ENCODE assay signal across 13 cellular contexts in genomic region chr2:152054593-152054992, GRCh38. TPM values are rescaled to one million over a fixed set of nuclear protein-coding genes. Genes with fewer than 3 reads are reported as not detected.
A peak's percentile ranks its signal among the peaks of the same experiment; 100 is the strongest.
DNase-seq lines count a peak whose midpoint lies in the region; ATAC-seq, FAIRE-seq and TF ChIP-seq lines count a peak whose summit lies in the region.
"Had no signal": no experiment of that assay in that cellular context is flagged by ENCODE, and none has a peak within 500 bp of the region (broad histone marks: within the 10 kb centered on the region; RNA-seq: fewer than 3 reads in every experiment).

No MANE protein-coding gene starts in this region.

- H3K9ac ChIP-seq in mammary epithelial cell (ENCODE audit: insufficient read depth, low read length) = no peak overlapping the region

- TF ChIP-seq CTCF in mammary epithelial cell (conservative IDR thresholded peaks at IDR 0.05 in 1 of 2, IDR thresholded peaks at IDR 0.05 in 1 of 2; ENCODE audit: extremely low read depth in 1 of 2, insufficient read depth in 1 of 2, low read depth in 1 of 2, low read length in 2 of 2) = peak in 1 of 2 donors; percentile 15

- peaks cover 8% of the 10 kb centered on the region for H3K4me1 ChIP-seq in mammary epithelial cell (ENCODE audit: insufficient read depth, low read length)
- no peaks in the 10 kb centered on the region for H3K4me1 ChIP-seq in naive thymus-derived CD4-positive, alpha-beta T cell (ENCODE audit: control insufficient read depth in 2 of 2, insufficient read depth in 2 of 2, low read length in 2 of 2)
- H3K4me1 ChIP-seq: testis had no signal

- no peaks in the 10 kb centered on the region for H4K20me1 ChIP-seq in mammary epithelial cell (ENCODE audit: insufficient read depth, low read length)

- peaks cover 0 to 12% (median 9%) of the 10 kb centered on the region in 5 donors for H3K27me3 Mint-ChIP-seq in naive thymus-derived CD4-positive, alpha-beta T cell
- H3K27me3 Mint-ChIP-seq: activated naive CD4-positive, alpha-beta T cell treated with anti-CD3 and anti-CD28 coated beads, Interleukin-2, amount 50 U/mL, for 24 hours had no signal

- peaks cover 0 to 11% (median 4%) of the 10 kb centered on the region in 11 donors for H3K9me3 Mint-ChIP-seq in naive thymus-derived CD4-positive, alpha-beta T cell
- H3K9me3 Mint-ChIP-seq: activated naive CD4-positive, alpha-beta T cell treated with anti-CD3 and anti-CD28 coated beads, Interleukin-2, amount 50 U/mL, for 24 hours had no signal

- no peak for TF ChIP-seq POLR2A in GM12892 (IDR thresholded peaks at IDR 0.05; ENCODE audit: low read depth, low read length)

- peaks cover 0 to 6% (median 0%) of the 10 kb centered on the region in 5 donors for H3K36me3 Mint-ChIP-seq in naive thymus-derived CD4-positive, alpha-beta T cell
- H3K36me3 Mint-ChIP-seq: activated naive CD4-positive, alpha-beta T cell treated with anti-CD3 and anti-CD28 coated beads, Interleukin-2, amount 50 U/mL, for 24 hours had no signal

- BruUV-seq in mammary epithelial cell (replicated peaks; lab: Mats Ljungman, UMichigan) = no TSS peak

- DNase-seq in Caki2 (ENCODE audit: low read depth) = peak; percentile 68
- peak; percentile 85 for DNase-seq in NOMO-1 treated with DMSO at 0.1 percent for 48 hours (lab: John Stamatoyannopoulos, UW; ENCODE audit: unreplicated experiment)
- DNase-seq in mammary epithelial cell = peak; percentile 66
- no peak for DNase-seq in naive thymus-derived CD4-positive, alpha-beta T cell
- DNase-seq in anterior cingulate cortex (lab: John Stamatoyannopoulos, UW) = no peak
- no peak for DNase-seq in GM12892 (ENCODE audit: insufficient read length)
- no peak for DNase-seq in cortex of kidney (lab: John Stamatoyannopoulos, UW)
- DNase-seq: DMS153, SJCRH30, testis had no signal

- in situ Hi-C loops in Caki2 (cut with HindIII; ENCODE audit: low pct_unique_long_range_greater_than_20kb, low sequenced_read_pairs) = no loop called here
- in situ Hi-C loops in mammary epithelial cell (cut with MboI; ENCODE audit: low sequenced_read_pairs in 2 of 2) = no loop called here

- peaks cover 27% of the 10 kb centered on the region for H3K27me3 ChIP-seq in mammary epithelial cell (ENCODE audit: insufficient read depth, low read length)
- H3K27me3 ChIP-seq in naive thymus-derived CD4-positive, alpha-beta T cell (ENCODE audit: control insufficient read depth in 2 of 2, insufficient read depth in 2 of 2, low read length in 2 of 2) = no peaks in the 10 kb centered on the region
- H3K27me3 ChIP-seq: SJCRH30, testis had no signal

- H2AFZ ChIP-seq in mammary epithelial cell (ENCODE audit: low read depth, low read length) = no peak overlapping the region

- no peak overlapping the region for H3K4me3 ChIP-seq in mammary epithelial cell (replicated peaks in 1 of 3; ENCODE audit: insufficient read depth in 1 of 3, low read depth in 2 of 3, low read length in 3 of 3)
- no peak overlapping the region for H3K4me3 ChIP-seq in naive thymus-derived CD4-positive, alpha-beta T cell (ENCODE audit: low read length)
- H3K4me3 ChIP-seq: SJCRH30, testis had no signal

- no peaks in the 10 kb centered on the region for H3K79me2 ChIP-seq in mammary epithelial cell (ENCODE audit: insufficient read depth, low read length)

- intact Hi-C loops in mammary epithelial cell (cut with micrococcal nuclease) = no loop called here
- intact Hi-C loops in naive thymus-derived CD4-positive, alpha-beta T cell (cut with micrococcal nuclease) = no loop called here

- no peaks in the 10 kb centered on the region for H3K36me3 ChIP-seq in mammary epithelial cell (ENCODE audit: insufficient read depth, low read length)
- H3K36me3 ChIP-seq in naive thymus-derived CD4-positive, alpha-beta T cell (ENCODE audit: control insufficient read depth in 2 of 3, insufficient read depth in 3 of 3, low read length in 3 of 3) = no peaks in the 10 kb centered on the region
- H3K36me3 ChIP-seq: SJCRH30 had no signal

- FAIRE-seq in GM12892 (lab: Jason Lieb, UNC) = no peak
- FAIRE-seq: H54 had no signal

- no peak overlapping the region for H3K4me2 ChIP-seq in mammary epithelial cell (ENCODE audit: insufficient read depth, low read depth, low read length)

- POLR2A ChIA-PET in naive thymus-derived CD4-positive, alpha-beta T cell (lab: Charles Lee) = no interaction called here

- no peak overlapping the region for H3K4me3 Mint-ChIP-seq in naive thymus-derived CD4-positive, alpha-beta T cell
- H3K4me3 Mint-ChIP-seq: activated naive CD4-positive, alpha-beta T cell treated with anti-CD3 and anti-CD28 coated beads, Interleukin-2, amount 50 U/mL, for 24 hours had no signal

- 0% methylated on average over 2 of the region's 2 CpGs for WGBS in mammary epithelial cell (ENCODE audit: low coverage, missing lambda C conversion rate)

- peaks cover 12% of the 10 kb centered on the region for H3K9me3 ChIP-seq in mammary epithelial cell (replicated peaks; ENCODE audit: insufficient read depth, low read length)
- no peaks in the 10 kb centered on the region for H3K9me3 ChIP-seq in naive thymus-derived CD4-positive, alpha-beta T cell (ENCODE audit: control insufficient read depth in 2 of 3, low read length in 3 of 3)
- H3K9me3 ChIP-seq: SJCRH30, testis had no signal

- H3K4me1 Mint-ChIP-seq in naive thymus-derived CD4-positive, alpha-beta T cell = peaks cover 0 to 2% (median 0%) of the 10 kb centered on the region in 7 donors
- H3K4me1 Mint-ChIP-seq: activated naive CD4-positive, alpha-beta T cell treated with anti-CD3 and anti-CD28 coated beads, Interleukin-2, amount 50 U/mL, for 24 hours had no signal

- H3K27ac ChIP-seq in mammary epithelial cell (ENCODE audit: insufficient read depth, low read depth, low read length) = no peak overlapping the region
- H3K27ac ChIP-seq in naive thymus-derived CD4-positive, alpha-beta T cell (ENCODE audit: low read depth, low read length) = no peak overlapping the region
- H3K27ac ChIP-seq: SJCRH30, testis had no signal

- dilution Hi-C loops in mammary epithelial cell (cut with HindIII; ENCODE audit: low sequenced_read_pairs) = no loop called here

- H3K27ac Mint-ChIP-seq in naive thymus-derived CD4-positive, alpha-beta T cell = no peak overlapping the region
- H3K27ac Mint-ChIP-seq: activated naive CD4-positive, alpha-beta T cell treated with anti-CD3 and anti-CD28 coated beads, Interleukin-2, amount 50 U/mL, for 24 hours had no signal

- peak; percentile 62 for ATAC-seq in naive thymus-derived CD4-positive, alpha-beta T cell
- no peak for ATAC-seq in HG03175 (IDR thresholded peaks at IDR 0.05; ENCODE audit: unreplicated experiment)

- CTCF ChIA-PET in mammary epithelial cell (lab: Charles Lee; ENCODE audit: low non-redundant PET) = no interaction called here
- CTCF ChIA-PET in naive thymus-derived CD4-positive, alpha-beta T cell (lab: Charles Lee) = no interaction called here

RNA-seq across cellular contexts. Expression of gene CACNB4, which starts 44.3 kb away (rescaled TPM):
- 0.10 and 0.17 TPM in 2 replicates for total RNA-seq in Caki2 (2014; rRNA removed; shearing (Covaris generic); ENCODE audit: low replicate concordance)
- total RNA-seq in mammary epithelial cell = under 1 TPM in 1 of 2 donors, not detected in 1; 0.17 TPM
- polyA plus RNA-seq in mammary epithelial cell = not detected
- not detected for polyA minus RNA-seq in mammary epithelial cell
- total RNA-seq in naive thymus-derived CD4-positive, alpha-beta T cell = 1 to 10 TPM in 1 of 5 experiments, under 1 TPM in 4; 0.16 to 2.5 (median 0.42) TPM
- polyA plus RNA-seq in naive thymus-derived CD4-positive, alpha-beta T cell = not detected
- 14.9 TPM for polyA plus RNA-seq in GM12892 (2012; ENCODE audit: missing spikeins)

Comparison
In these comparisons a context has a peak if more than half of its experiments do, and no peak if none do; other contexts are left out.
1. DNase-seq: peak in Caki2 (single experiment), NOMO-1 treated with DMSO at 0.1 percent for 48 hours (single experiment) and mammary epithelial cell (single experiment); none in naive thymus-derived CD4-positive, alpha-beta T cell (0 of 9), anterior cingulate cortex (0 of 58), GM12892 (single experiment) and cortex of kidney (single experiment).